In the genomic region with DNA sequence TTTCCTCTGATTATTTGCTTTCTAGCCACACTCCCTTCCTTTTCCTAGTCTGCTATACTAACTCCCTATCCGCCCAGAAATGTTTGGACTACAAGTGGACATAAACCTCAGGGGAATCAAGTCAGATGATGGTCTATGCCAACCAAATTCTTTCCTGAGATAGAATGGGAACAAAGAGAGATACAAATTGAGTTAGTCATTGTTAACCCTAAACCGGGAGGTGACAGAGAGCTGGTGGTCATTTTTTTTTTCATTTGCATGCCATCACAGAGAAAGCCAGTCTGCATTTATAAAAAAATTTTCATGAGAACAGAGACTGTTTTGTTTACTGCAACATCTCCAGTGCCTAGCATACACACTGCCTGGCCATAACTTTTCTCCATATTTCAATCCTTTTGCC, we compare ENCODE assay signal across 31 cellular contexts. TPM values are rescaled to one million over a fixed set of nuclear protein-coding genes. Genes with fewer than 3 reads are reported as not detected.
A peak's percentile ranks its signal among the peaks of the same experiment; 100 is the strongest.
DNase-seq lines count a peak whose midpoint lies in the region; ATAC-seq and TF ChIP-seq lines count a peak whose summit lies in the region.
"Had no signal": no experiment of that assay in that cellular context is flagged by ENCODE, and none has a peak within 500 bp of the region (broad histone marks: within the 10 kb centered on the region; RNA-seq: fewer than 3 reads in every experiment).

No MANE protein-coding gene starts in this region.

- peaks cover 11% of the 10 kb centered on the region; the same call in 1 of the 2 replicates for H3F3A ChIP-seq in PC-9 (ENCODE audit: insufficient read depth, low read depth)

- H3K27ac Mint-ChIP-seq in chondrocyte (ENCODE audit: unreplicated experiment): peak overlapping the region; percentile 59
- H3K27ac Mint-ChIP-seq: activated T-cell treated with anti-CD3 and anti-CD28 coated beads, Interleukin-2, amount 50 U/mL, for 24 hours; natural killer cell treated with Interleukin-12 subunit alpha and Interleukin-12 subunit beta and Interleukin-15 and Interleukin-18, amount 100 ng/mL, for 72 hours; stimulated activated naive CD8-positive, alpha-beta T cell treated with anti-CD3 and anti-CD28 coated beads, Interleukin-15, amount 100 ng/mL, for 72 hours; T-helper 17 cell had no signal

- TF ChIP-seq CTCF in left ventricle myocardium inferior (IDR thresholded peaks at IDR 0.05; ENCODE audit: borderline replicate concordance): no peak
- no peak for TF ChIP-seq CTCF in right atrium auricular region (IDR thresholded peaks at IDR 0.05)
- no peak for TF ChIP-seq CTCF in chondrocyte (IDR thresholded peaks at IDR 0.05)
- TF ChIP-seq CTCF in left lung (IDR thresholded peaks at IDR 0.05): no peak
- no peak for TF ChIP-seq CTCF in PC-9 (conservative IDR thresholded peaks at IDR 0.05)

- H3K27ac ChIP-seq in left ventricle myocardium inferior (replicated peaks): peak overlapping the region; percentile 37
- H3K27ac ChIP-seq in right atrium auricular region: no peak overlapping the region
- peak overlapping the region in 1 of 2 donors; percentile 57 for H3K27ac ChIP-seq in left lung
- no peak overlapping the region for H3K27ac ChIP-seq in PC-9
- H3K27ac ChIP-seq: adrenal gland, BLaER1, colonic mucosa, hepatocyte, KMS-11, ovary, Peyer's patch, right lobe of liver had no signal

- ATAC-seq in HG02610 (IDR thresholded peaks at IDR 0.05; ENCODE audit: unreplicated experiment) (no peak), left lung (no peak)
- ATAC-seq: left lobe of liver; natural killer cell treated with Interleukin-12 subunit alpha and Interleukin-12 subunit beta and Interleukin-15 and Interleukin-18, amount 100 ng/mL, for 72 hours; right lobe of liver; stimulated activated naive CD8-positive, alpha-beta T cell treated with anti-CD3 and anti-CD28 coated beads, Interleukin-15, amount 100 ng/mL, for 72 hours; T-helper 17 cell had no signal

- DNase-seq in left ventricle myocardium inferior (no peak), right atrium auricular region (ENCODE audit: low spot score) (no peak), chondrocyte (ENCODE audit: low spot score) (no peak), kidney tubule cell (ENCODE audit: low spot score) (peak; percentile 2), DMS153 (lab: John Stamatoyannopoulos, UW) (no peak), left lung (no peak), PC-9 (no peak)
- DNase-seq: activated CD4-positive, alpha-beta T cell treated with anti-CD3 and anti-CD28 coated beads for 4 hours; activated T-cell treated with anti-CD3 and anti-CD28 coated beads, Interleukin-2, amount 50 U/mL, for 24 hours; adrenal gland; Caco-2; colonic mucosa; DND-41; foreskin fibroblast; midbrain; NCI-H146; NCI-H510A treated with DMSO at 0.1 percent for 48 hours; ovary; Peyer's patch; right lobe of liver; stimulated activated CD4-positive, alpha-beta T cell treated with anti-CD3 and anti-CD28 coated beads, Interleukin-15, amount 100 ng/mL, for 24 hours; stimulated activated naive CD8-positive, alpha-beta T cell treated with anti-CD3 and anti-CD28 coated beads, Interleukin-15, amount 100 ng/mL, for 72 hours; T-helper 17 cell had no signal

- CTCF ChIA-PET in PC-9 (lab: Charles Lee): no interaction called here

- no peak overlapping the region for H3K4me2 ChIP-seq in PC-9
- H3K4me2 ChIP-seq: BLaER1, hepatocyte, KMS-11 had no signal

- H3K27me3 ChIP-seq in left ventricle myocardium inferior (ENCODE audit: low read depth): no peaks in the 10 kb centered on the region
- no peaks in the 10 kb centered on the region for H3K27me3 ChIP-seq in right atrium auricular region
- no peaks in the 10 kb centered on the region for H3K27me3 ChIP-seq in left lung
- no peaks in the 10 kb centered on the region for H3K27me3 ChIP-seq in PC-9 (ENCODE audit: insufficient read depth, low read depth)
- H3K27me3 ChIP-seq: adrenal gland, BLaER1, colonic mucosa, hepatocyte, ovary, Peyer's patch, right lobe of liver, tibial nerve had no signal

- no peak overlapping the region for H2AFZ ChIP-seq in PC-9
- H2AFZ ChIP-seq: hepatocyte had no signal

- H3K27me3 Mint-ChIP-seq in chondrocyte (ENCODE audit: low read depth): no peaks in the 10 kb centered on the region
- H3K27me3 Mint-ChIP-seq: activated T-cell treated with anti-CD3 and anti-CD28 coated beads, Interleukin-2, amount 50 U/mL, for 24 hours; natural killer cell treated with Interleukin-12 subunit alpha and Interleukin-12 subunit beta and Interleukin-15 and Interleukin-18, amount 100 ng/mL, for 72 hours; stimulated activated naive CD8-positive, alpha-beta T cell treated with anti-CD3 and anti-CD28 coated beads, Interleukin-15, amount 100 ng/mL, for 72 hours; T-helper 17 cell had no signal

- H3K9me3 ChIP-seq in left ventricle myocardium inferior (replicated peaks) (no peaks in the 10 kb centered on the region), right atrium auricular region (no peaks in the 10 kb centered on the region), left lung (no peaks in the 10 kb centered on the region), PC-9 (ENCODE audit: insufficient read depth, low read depth) (no peaks in the 10 kb centered on the region)
- H3K9me3 ChIP-seq: adrenal gland, BLaER1, Caco-2, colonic mucosa, HAP-1, ovary, Peyer's patch, right lobe of liver, tibial nerve had no signal

- H3K4me3 ChIP-seq in left ventricle myocardium inferior (no peak overlapping the region), right atrium auricular region (no peak overlapping the region), left lung (no peak overlapping the region), PC-9 (no peak overlapping the region)
- H3K4me3 ChIP-seq: adrenal gland, BLaER1, colonic mucosa, HAP-1, hepatocyte, ovary, Peyer's patch, right lobe of liver, tibial nerve had no signal

- peaks cover 16% of the 10 kb centered on the region for H3K4me1 Mint-ChIP-seq in chondrocyte (ENCODE audit: low read depth)
- H3K4me1 Mint-ChIP-seq: stimulated activated naive CD8-positive, alpha-beta T cell treated with anti-CD3 and anti-CD28 coated beads, Interleukin-15, amount 100 ng/mL, for 72 hours; T-helper 17 cell had no signal

- peaks cover 18% of the 10 kb centered on the region for H3K4me1 ChIP-seq in left ventricle myocardium inferior
- no peaks in the 10 kb centered on the region for H3K4me1 ChIP-seq in right atrium auricular region
- H3K4me1 ChIP-seq in left lung: peaks cover 0 to 3% of the 10 kb centered on the region in 2 donors
- H3K4me1 ChIP-seq in PC-9 (replicated peaks; ENCODE audit: insufficient read depth): no peaks in the 10 kb centered on the region
- H3K4me1 ChIP-seq: adrenal gland, BLaER1, colonic mucosa, HAP-1, Peyer's patch, right lobe of liver had no signal

- H3K9me2 ChIP-seq in PC-9 (ENCODE audit: insufficient read depth): no peaks in the 10 kb centered on the region

- peaks cover 5% of the 10 kb centered on the region; the same call in 1 of the 2 replicates for H4K20me1 ChIP-seq in PC-9 (ENCODE audit: insufficient read depth)
- H4K20me1 ChIP-seq: BLaER1 had no signal

- POLR2A ChIA-PET in PC-9 (lab: Charles Lee; ENCODE audit: unreplicated experiment): no interaction called here

- H3K36me3 ChIP-seq in left ventricle myocardium inferior (peaks cover 98% of the 10 kb centered on the region), right atrium auricular region (peaks cover 84% of the 10 kb centered on the region), left lung (peaks cover 0 to 93% of the 10 kb centered on the region in 2 donors), PC-9 (ENCODE audit: low read depth) (peaks cover 61% of the 10 kb centered on the region)
- H3K36me3 ChIP-seq: colonic mucosa, ovary had no signal

- H3K9me3 Mint-ChIP-seq in chondrocyte (ENCODE audit: low read depth): no peaks in the 10 kb centered on the region
- H3K9me3 Mint-ChIP-seq: activated T-cell treated with anti-CD3 and anti-CD28 coated beads, Interleukin-2, amount 50 U/mL, for 24 hours; natural killer cell treated with Interleukin-12 subunit alpha and Interleukin-12 subunit beta and Interleukin-15 and Interleukin-18, amount 100 ng/mL, for 72 hours; stimulated activated naive CD8-positive, alpha-beta T cell treated with anti-CD3 and anti-CD28 coated beads, Interleukin-15, amount 100 ng/mL, for 72 hours had no signal

- no TSS peak for BruUV-seq in PC-9 (replicated peaks; lab: Mats Ljungman, UMichigan)

- intact Hi-C loops in left ventricle myocardium inferior (cut with micrococcal nuclease): no loop called here
- intact Hi-C loops in left lung (cut with DNase I): no loop called here
- intact Hi-C loops in PC-9 (cut with micrococcal nuclease; ENCODE audit: unreplicated experiment): loop anchor here (5.0 kb wide), 1 partner anchor 1092 kb away; no protein-coding TSS in a partner anchor

- no peaks in the 10 kb centered on the region for H3K79me2 ChIP-seq in PC-9 (ENCODE audit: low read depth)
- H3K79me2 ChIP-seq: hepatocyte had no signal

- peaks cover 25% of the 10 kb centered on the region for H3K36me3 Mint-ChIP-seq in chondrocyte (ENCODE audit: low read depth)

- H3K4me3 Mint-ChIP-seq in chondrocyte (ENCODE audit: unreplicated experiment): no peak overlapping the region
- H3K4me3 Mint-ChIP-seq: activated T-cell treated with anti-CD3 and anti-CD28 coated beads, Interleukin-2, amount 50 U/mL, for 24 hours; natural killer cell treated with Interleukin-12 subunit alpha and Interleukin-12 subunit beta and Interleukin-15 and Interleukin-18, amount 100 ng/mL, for 72 hours; stimulated activated naive CD8-positive, alpha-beta T cell treated with anti-CD3 and anti-CD28 coated beads, Interleukin-15, amount 100 ng/mL, for 72 hours; T-helper 17 cell had no signal

RNA-seq across cellular contexts. Expression of a gene that starts 35.0 kb away (rescaled TPM):
- 20.4 TPM for total RNA-seq in left ventricle myocardium inferior
- 10 to 100 TPM in 1 of 2 donors, 1 to 10 TPM in 1; 7.7 to 16.5 TPM for total RNA-seq in right atrium auricular region
- total RNA-seq in chondrocyte: 26.6 to 33.8 TPM (median 29.8 TPM) in 3 replicates
- 10 to 100 TPM; 25.8 to 28.1 TPM for total RNA-seq in left lung
- 32.9 and 38.1 TPM in 2 replicates for total RNA-seq in PC-9 (2021)
